1 cellular context compared by ENCODE assay signal in the genomic region with DNA sequence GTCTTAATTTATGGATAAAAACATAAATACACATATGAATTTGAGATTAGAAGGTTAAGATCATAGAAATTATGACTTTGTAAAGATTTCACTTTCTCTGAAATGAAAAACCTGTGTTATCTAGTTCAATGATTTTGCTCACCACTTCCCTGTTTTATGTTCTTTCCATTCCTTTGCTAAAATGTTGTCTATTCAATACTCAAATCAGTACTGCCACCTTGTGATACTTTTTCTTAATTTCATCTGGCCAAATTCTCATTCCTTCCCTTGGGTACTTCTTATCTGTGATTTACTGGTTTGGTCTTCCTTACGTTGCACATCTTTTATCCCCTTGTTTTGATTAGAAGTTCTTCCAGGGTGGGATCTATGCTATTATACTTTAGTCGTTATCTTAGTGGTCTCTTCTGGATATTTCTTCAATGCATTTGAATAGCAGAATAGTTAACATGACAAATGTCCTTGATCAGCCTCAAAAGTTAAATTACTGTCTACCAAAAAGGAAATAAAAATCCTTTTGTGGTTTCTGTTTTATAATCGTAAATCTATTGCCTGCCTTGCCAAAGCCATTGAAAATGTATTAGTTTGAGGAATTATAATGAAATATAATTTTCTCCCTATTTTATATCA.
TF ChIP-seq lines count a peak whose summit lies in the region.

No MANE protein-coding gene starts in this region.

TF ChIP-seq in GM23338, 12 proteins besides CTCF, POLR2A, EP300 and RAD21 (continued from another document):
- TF ChIP-seq, protein P1, sequence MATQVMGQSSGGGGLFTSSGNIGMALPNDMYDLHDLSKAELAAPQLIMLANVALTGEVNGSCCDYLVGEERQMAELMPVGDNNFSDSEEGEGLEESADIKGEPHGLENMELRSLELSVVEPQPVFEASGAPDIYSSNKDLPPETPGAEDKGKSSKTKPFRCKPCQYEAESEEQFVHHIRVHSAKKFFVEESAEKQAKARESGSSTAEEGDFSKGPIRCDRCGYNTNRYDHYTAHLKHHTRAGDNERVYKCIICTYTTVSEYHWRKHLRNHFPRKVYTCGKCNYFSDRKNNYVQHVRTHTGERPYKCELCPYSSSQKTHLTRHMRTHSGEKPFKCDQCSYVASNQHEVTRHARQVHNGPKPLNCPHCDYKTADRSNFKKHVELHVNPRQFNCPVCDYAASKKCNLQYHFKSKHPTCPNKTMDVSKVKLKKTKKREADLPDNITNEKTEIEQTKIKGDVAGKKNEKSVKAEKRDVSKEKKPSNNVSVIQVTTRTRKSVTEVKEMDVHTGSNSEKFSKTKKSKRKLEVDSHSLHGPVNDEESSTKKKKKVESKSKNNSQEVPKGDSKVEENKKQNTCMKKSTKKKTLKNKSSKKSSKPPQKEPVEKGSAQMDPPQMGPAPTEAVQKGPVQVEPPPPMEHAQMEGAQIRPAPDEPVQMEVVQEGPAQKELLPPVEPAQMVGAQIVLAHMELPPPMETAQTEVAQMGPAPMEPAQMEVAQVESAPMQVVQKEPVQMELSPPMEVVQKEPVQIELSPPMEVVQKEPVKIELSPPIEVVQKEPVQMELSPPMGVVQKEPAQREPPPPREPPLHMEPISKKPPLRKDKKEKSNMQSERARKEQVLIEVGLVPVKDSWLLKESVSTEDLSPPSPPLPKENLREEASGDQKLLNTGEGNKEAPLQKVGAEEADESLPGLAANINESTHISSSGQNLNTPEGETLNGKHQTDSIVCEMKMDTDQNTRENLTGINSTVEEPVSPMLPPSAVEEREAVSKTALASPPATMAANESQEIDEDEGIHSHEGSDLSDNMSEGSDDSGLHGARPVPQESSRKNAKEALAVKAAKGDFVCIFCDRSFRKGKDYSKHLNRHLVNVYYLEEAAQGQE (IDR thresholded peaks at IDR 0.05; ENCODE audit: unreplicated experiment) = no peak
- TF ChIP-seq ZNF331 (CRISPR knock-in tag; IDR thresholded peaks at IDR 0.05; ENCODE audit: low read depth) (no peak), POLR2AphosphoS5 (IDR thresholded peaks at IDR 0.05; ENCODE audit: low read depth) (no peak), ZNF114 (CRISPR knock-in tag; IDR thresholded peaks at IDR 0.05) (no peak), EZH2 (IDR thresholded peaks at IDR 0.05; ENCODE audit: low read depth, unreplicated experiment) (no peak), STAT1 (IDR thresholded peaks at IDR 0.05; ENCODE audit: unreplicated experiment) (no peak), NANOG (IDR thresholded peaks at IDR 0.05; ENCODE audit: borderline replicate concordance) (no peak)
- TF ChIP-seq, protein P2, sequence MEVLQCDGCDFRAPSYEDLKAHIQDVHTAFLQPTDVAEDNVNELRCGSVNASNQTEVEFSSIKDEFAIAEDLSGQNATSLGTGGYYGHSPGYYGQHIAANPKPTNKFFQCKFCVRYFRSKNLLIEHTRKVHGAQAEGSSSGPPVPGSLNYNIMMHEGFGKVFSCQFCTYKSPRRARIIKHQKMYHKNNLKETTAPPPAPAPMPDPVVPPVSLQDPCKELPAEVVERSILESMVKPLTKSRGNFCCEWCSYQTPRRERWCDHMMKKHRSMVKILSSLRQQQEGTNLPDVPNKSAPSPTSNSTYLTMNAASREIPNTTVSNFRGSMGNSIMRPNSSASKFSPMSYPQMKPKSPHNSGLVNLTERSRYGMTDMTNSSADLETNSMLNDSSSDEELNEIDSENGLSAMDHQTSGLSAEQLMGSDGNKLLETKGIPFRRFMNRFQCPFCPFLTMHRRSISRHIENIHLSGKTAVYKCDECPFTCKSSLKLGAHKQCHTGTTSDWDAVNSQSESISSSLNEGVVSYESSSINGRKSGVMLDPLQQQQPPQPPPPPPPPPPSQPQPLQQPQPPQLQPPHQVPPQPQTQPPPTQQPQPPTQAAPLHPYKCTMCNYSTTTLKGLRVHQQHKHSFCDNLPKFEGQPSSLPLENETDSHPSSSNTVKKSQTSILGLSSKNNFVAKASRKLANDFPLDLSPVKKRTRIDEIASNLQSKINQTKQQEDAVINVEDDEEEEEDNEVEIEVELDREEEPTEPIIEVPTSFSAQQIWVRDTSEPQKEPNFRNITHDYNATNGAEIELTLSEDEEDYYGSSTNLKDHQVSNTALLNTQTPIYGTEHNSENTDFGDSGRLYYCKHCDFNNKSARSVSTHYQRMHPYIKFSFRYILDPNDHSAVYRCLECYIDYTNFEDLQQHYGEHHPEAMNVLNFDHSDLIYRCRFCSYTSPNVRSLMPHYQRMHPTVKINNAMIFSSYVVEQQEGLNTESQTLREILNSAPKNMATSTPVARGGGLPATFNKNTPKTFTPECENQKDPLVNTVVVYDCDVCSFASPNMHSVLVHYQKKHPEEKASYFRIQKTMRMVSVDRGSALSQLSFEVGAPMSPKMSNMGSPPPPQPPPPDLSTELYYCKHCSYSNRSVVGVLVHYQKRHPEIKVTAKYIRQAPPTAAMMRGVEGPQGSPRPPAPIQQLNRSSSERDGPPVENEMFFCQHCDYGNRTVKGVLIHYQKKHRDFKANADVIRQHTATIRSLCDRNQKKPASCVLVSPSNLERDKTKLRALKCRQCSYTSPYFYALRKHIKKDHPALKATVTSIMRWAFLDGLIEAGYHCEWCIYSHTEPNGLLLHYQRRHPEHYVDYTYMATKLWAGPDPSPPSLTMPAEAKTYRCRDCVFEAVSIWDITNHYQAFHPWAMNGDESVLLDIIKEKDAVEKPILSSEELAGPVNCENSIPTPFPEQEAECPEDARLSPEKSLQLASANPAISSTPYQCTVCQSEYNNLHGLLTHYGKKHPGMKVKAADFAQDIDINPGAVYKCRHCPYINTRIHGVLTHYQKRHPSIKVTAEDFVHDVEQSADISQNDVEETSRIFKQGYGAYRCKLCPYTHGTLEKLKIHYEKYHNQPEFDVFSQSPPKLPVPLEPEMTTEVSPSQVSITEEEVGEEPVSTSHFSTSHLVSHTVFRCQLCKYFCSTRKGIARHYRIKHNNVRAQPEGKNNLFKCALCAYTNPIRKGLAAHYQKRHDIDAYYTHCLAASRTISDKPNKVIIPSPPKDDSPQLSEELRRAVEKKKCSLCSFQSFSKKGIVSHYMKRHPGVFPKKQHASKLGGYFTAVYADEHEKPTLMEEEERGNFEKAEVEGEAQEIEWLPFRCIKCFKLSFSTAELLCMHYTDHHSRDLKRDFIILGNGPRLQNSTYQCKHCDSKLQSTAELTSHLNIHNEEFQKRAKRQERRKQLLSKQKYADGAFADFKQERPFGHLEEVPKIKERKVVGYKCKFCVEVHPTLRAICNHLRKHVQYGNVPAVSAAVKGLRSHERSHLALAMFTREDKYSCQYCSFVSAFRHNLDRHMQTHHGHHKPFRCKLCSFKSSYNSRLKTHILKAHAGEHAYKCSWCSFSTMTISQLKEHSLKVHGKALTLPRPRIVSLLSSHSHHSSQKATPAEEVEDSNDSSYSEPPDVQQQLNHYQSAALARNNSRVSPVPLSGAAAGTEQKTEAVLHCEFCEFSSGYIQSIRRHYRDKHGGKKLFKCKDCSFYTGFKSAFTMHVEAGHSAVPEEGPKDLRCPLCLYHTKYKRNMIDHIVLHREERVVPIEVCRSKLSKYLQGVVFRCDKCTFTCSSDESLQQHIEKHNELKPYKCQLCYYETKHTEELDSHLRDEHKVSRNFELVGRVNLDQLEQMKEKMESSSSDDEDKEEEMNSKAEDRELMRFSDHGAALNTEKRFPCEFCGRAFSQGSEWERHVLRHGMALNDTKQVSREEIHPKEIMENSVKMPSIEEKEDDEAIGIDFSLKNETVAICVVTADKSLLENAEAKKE (CRISPR knock-in tag; IDR thresholded peaks at IDR 0.05) = no peak
TF ChIP-seq in GM23338: peak in this region for 0.
